In genomic region chr15:68634531-68634930, GRCh38 we compare ENCODE assay signal across 13 cellular contexts. TPM values are rescaled to one million over a fixed set of nuclear protein-coding genes. Genes with fewer than 3 reads are reported as not detected.
"Had no signal": no experiment of that assay in that cellular context is flagged by ENCODE, and none has a peak within 500 bp of the region (broad histone marks: within the 10 kb centered on the region; RNA-seq: fewer than 3 reads in every experiment).

No MANE protein-coding gene starts in this region.

- H3K4me1 ChIP-seq: adrenal gland had no signal

- H3K4me3 ChIP-seq: adrenal gland, breast epithelium, coronary artery, left lung, transverse colon had no signal

- H3K9me3 ChIP-seq: adrenal gland, breast epithelium, left lung, transverse colon had no signal

- H3K27me3 ChIP-seq: adrenal gland, breast epithelium, left lung, transverse colon had no signal

- H3K27ac ChIP-seq: epithelial cell of prostate, left lung, transverse colon had no signal

- H3K36me3 ChIP-seq: adrenal gland, breast epithelium, left lung, transverse colon had no signal

- DNase-seq: activated T-cell treated with anti-CD3 and anti-CD28 coated beads, Interleukin-2, amount 50 U/mL, for 1 hour; adrenal gland; endodermal cell; left lung; natural killer cell; stimulated activated CD4-positive, alpha-beta T cell treated with anti-CD3 and anti-CD28 coated beads, Interleukin-12 subunit alpha, Interleukin-12 subunit beta, amount 100 ng/mL, for 4 hours; stimulated activated CD4-positive, alpha-beta T cell treated with anti-CD3 and anti-CD28 coated beads, Interleukin-4, amount 100 ng/mL, for 4 hours; T-helper 9 cell; transverse colon had no signal

RNA-seq across cellular contexts. Expression of gene CORO2B, which starts 55.7 kb away (rescaled TPM):
- total RNA-seq: T-helper 1 cell treated with Interleukin-12 subunit alpha and Interleukin-12 subunit beta and Interleukin-4 antibody, amounts not matched to agents 30 ng/mL and 1 ng/mL, for 36 hours had no signal
